8 cellular contexts compared by ENCODE assay signal in genomic region chr19:51441410-51442390, GRCh38.
DNase-seq lines count a peak whose midpoint lies in the region; ATAC-seq, FAIRE-seq and TF ChIP-seq lines count a peak whose summit lies in the region.

No MANE protein-coding gene starts in this region.

- no peak for TF ChIP-seq CTCF in foreskin fibroblast (IDR thresholded peaks at IDR 0.05; ENCODE audit: low read depth, low read length)

- no peak overlapping the region for H3K4me3 ChIP-seq in foreskin fibroblast (ENCODE audit: low read depth in 1 of 2, low read length in 2 of 2)

- FAIRE-seq in RCC 7860 (lab: Jason Lieb, UNC), result no peak

- DNase-seq in RCC 7860 (ENCODE audit: low spot score) (peak; percentile 45), islet precursor cell (no peak), foreskin fibroblast (no peak), superior temporal gyrus (ENCODE audit: extremely low spot score) (no peak)
- DNase-seq in activated effector memory CD4-positive, alpha-beta T cell treated with Interleukin-2 at 50 U/mL for 16 hours, result peak; percentile 77
- peak; percentile 89 to 90 for DNase-seq in stimulated activated CD4-positive, alpha-beta T cell treated with anti-CD3 and anti-CD28 coated beads, Interleukin-15, amount 100 ng/mL, for 48 hours (ENCODE audit: low read depth in 2 of 2)

- ATAC-seq in GM18502 (IDR thresholded peaks at IDR 0.05; ENCODE audit: poor library complexity, unreplicated experiment), result peak; percentile 91
- ATAC-seq in HG02678 (IDR thresholded peaks at IDR 0.05; ENCODE audit: unreplicated experiment), result peak; percentile 82

Comparison
In these comparisons a context has a peak if more than half of its experiments do, and no peak if none do; other contexts are left out.
1. DNase-seq: peak in RCC 7860 (single experiment), activated effector memory CD4-positive, alpha-beta T cell treated with Interleukin-2 at 50 U/mL for 16 hours (single experiment) and stimulated activated CD4-positive, alpha-beta T cell treated with anti-CD3 and anti-CD28 coated beads, Interleukin-15, amount 100 ng/mL, for 48 hours (2 of 2); none in islet precursor cell (single experiment), foreskin fibroblast (0 of 2) and superior temporal gyrus (single experiment).